Comparison of ENCODE assay signal across 27 cellular contexts in genomic region chr11:76648929-76649328, GRCh38. TPM values are rescaled to one million over a fixed set of nuclear protein-coding genes. Genes with fewer than 3 reads are reported as not detected.
"Had no signal": no experiment of that assay in that cellular context is flagged by ENCODE, and none has a peak within 500 bp of the region (broad histone marks: within the 10 kb centered on the region; RNA-seq: fewer than 3 reads in every experiment).

No MANE protein-coding gene starts in this region.

- ATAC-seq: esophagus mucosa; foreskin keratinocyte; gastroesophageal sphincter; naive thymus-derived CD4-positive, alpha-beta T cell; sciatic nerve; stimulated activated naive CD8-positive, alpha-beta T cell treated with anti-CD3 and anti-CD28 coated beads, Interleukin-15, amount 100 ng/mL, for 72 hours had no signal

- H3K27ac ChIP-seq: epithelial cell of prostate, foreskin keratinocyte, gastroesophageal sphincter, suprapubic skin, transverse colon, vagina had no signal

- H3K4me2 ChIP-seq: smooth muscle cell had no signal

- H3K36me3 Mint-ChIP-seq: immature natural killer cell had no signal

- DNase-seq: central memory CD4-positive, alpha-beta T cell; cortex of kidney; dorsolateral prefrontal cortex; effector CD4-positive, alpha-beta T cell; foreskin keratinocyte; hypothalamus; immature natural killer cell; mesendoderm; midbrain; naive thymus-derived CD4-positive, alpha-beta T cell; nephron progenitor cell; nucleus accumbens; retina; stimulated activated CD4-positive, alpha-beta T cell treated with anti-CD3 and anti-CD28 coated beads, Interleukin-12 subunit alpha, Interleukin-12 subunit beta, amount 100 ng/mL, for 4 hours; stimulated activated CD4-positive, alpha-beta T cell treated with anti-CD3 and anti-CD28 coated beads, Interleukin-1b, Interleukin-23, amount 100 ng/mL, for 48 hours; stimulated activated CD4-positive, alpha-beta T cell treated with anti-CD3 and anti-CD28 coated beads, Interleukin-4, amount 100 ng/mL, for 1 hour; stimulated activated CD8-positive, alpha-beta memory T cell treated with anti-CD3 and anti-CD28 coated beads, Interleukin-4, amount 100 ng/mL, for 48 hours; stimulated activated naive CD4-positive, alpha-beta T cell; transverse colon had no signal

- H3K4me3 Mint-ChIP-seq: immature natural killer cell; naive thymus-derived CD4-positive, alpha-beta T cell; nephron progenitor cell; stimulated activated naive CD8-positive, alpha-beta T cell treated with anti-CD3 and anti-CD28 coated beads, Interleukin-15, amount 100 ng/mL, for 72 hours had no signal

- H3K9me3 ChIP-seq: transverse colon, vagina had no signal

- H3K27ac Mint-ChIP-seq: immature natural killer cell; naive thymus-derived CD4-positive, alpha-beta T cell; nephron progenitor cell; stimulated activated naive CD8-positive, alpha-beta T cell treated with anti-CD3 and anti-CD28 coated beads, Interleukin-15, amount 100 ng/mL, for 72 hours had no signal

- H3K36me3 ChIP-seq: gastroesophageal sphincter, suprapubic skin, transverse colon, vagina had no signal

- H3K4me1 ChIP-seq: foreskin keratinocyte had no signal

- H3K4me3 ChIP-seq: dorsolateral prefrontal cortex, gastroesophageal sphincter, smooth muscle cell, suprapubic skin, transverse colon, vagina had no signal

- H3K27me3 ChIP-seq: gastroesophageal sphincter, suprapubic skin, transverse colon, vagina had no signal

- H3K4me1 Mint-ChIP-seq: immature natural killer cell; naive thymus-derived CD4-positive, alpha-beta T cell had no signal

RNA-seq across cellular contexts. Expression of gene LRRC32, which starts 21.6 kb away (rescaled TPM):
- total RNA-seq: foreskin keratinocyte had no signal
- polyA plus RNA-seq: naive thymus-derived CD4-positive, alpha-beta T cell had no signal
